ENCODE assay signal across 14 cellular contexts in the genomic region with DNA sequence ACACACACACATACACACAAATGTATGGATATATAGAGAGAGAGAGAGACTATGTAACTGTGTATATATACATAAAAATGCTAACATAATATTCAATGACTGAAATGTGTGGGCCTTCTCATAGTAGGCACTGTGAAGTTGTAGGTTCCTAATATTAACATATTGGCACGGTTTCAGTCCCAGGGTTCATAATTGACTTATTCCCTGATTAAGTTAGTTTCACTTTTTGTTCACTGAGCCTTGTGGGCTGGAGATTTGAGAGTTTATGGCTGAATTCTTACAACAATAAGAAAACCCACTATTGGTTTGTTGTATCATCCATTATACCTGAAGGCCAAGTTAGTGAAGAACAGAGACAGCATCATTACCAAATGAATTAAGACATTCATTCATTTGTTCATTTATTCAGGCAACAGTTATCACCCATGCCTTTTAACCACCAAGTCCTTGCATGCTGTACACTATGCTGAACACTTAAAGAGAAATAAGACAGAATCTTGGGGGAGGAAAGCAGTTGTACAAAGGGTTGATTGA.
DNase-seq lines count a peak whose midpoint lies in the region; ATAC-seq, FAIRE-seq and TF ChIP-seq lines count a peak whose summit lies in the region.
"Had no signal": no experiment of that assay in that cellular context is flagged by ENCODE, and none has a peak within 500 bp of the region (broad histone marks: within the 10 kb centered on the region; RNA-seq: fewer than 3 reads in every experiment).

No MANE protein-coding gene starts in this region.

- H3K79me2 ChIP-seq in ACC112 (ENCODE audit: control insufficient read depth, insufficient read depth, low read length, unreplicated experiment): peaks cover 5% of the 10 kb centered on the region

- H3K27ac ChIP-seq in ACC112 (ENCODE audit: low read depth, low read length): no peak overlapping the region
- peak overlapping the region; percentile 18 for H3K27ac ChIP-seq in KOPT-K1 (ENCODE audit: low read depth, low read length, poor library complexity, severe bottlenecking)
- H3K27ac ChIP-seq in kidney (ENCODE audit: low read depth in 2 of 2, low read length in 2 of 2): peak overlapping the region in 1 of 2 donors; percentile 61
- no peak overlapping the region for H3K27ac ChIP-seq in testis
- H3K27ac ChIP-seq: C4-2B had no signal

- H3K4me3 ChIP-seq in ACC112 (ENCODE audit: low read depth, low read length) (peak overlapping the region; percentile 56), kidney (ENCODE audit: low read length in 2 of 2) (peak overlapping the region; percentile 14 to 31), testis (no peak overlapping the region)

- H3K9ac ChIP-seq in kidney (ENCODE audit: low read length in 2 of 2): no peak overlapping the region

- no peak for TF ChIP-seq CTCF in kidney (IDR thresholded peaks at IDR 0.05; ENCODE audit: borderline replicate concordance, extremely low read depth, insufficient read depth)
- no peak for TF ChIP-seq CTCF in testis (IDR thresholded peaks at IDR 0.05)

- no peak overlapping the region for H2AFZ ChIP-seq in ACC112 (ENCODE audit: low read length, unreplicated experiment)

- H3K27me3 ChIP-seq in ACC112 (ENCODE audit: insufficient read depth, low read length): no peaks in the 10 kb centered on the region
- H3K27me3 ChIP-seq in testis: no peaks in the 10 kb centered on the region

- H3K36me3 ChIP-seq in ACC112 (ENCODE audit: insufficient read depth, low read length) (no peaks in the 10 kb centered on the region), KOPT-K1 (ENCODE audit: insufficient read depth, low read length) (no peaks in the 10 kb centered on the region), kidney (ENCODE audit: control insufficient read depth in 1 of 2, insufficient read depth in 2 of 2, low read length in 2 of 2) (no peaks in the 10 kb centered on the region), testis (ENCODE audit: low read depth, missing control alignments) (no peaks in the 10 kb centered on the region)

- no peak for FAIRE-seq in kidney (lab: Jason Lieb, UNC)

- H3K9me3 ChIP-seq in KOPT-K1 (ENCODE audit: insufficient read depth, low read length, poor library complexity, severe bottlenecking) (no peaks in the 10 kb centered on the region), kidney (ENCODE audit: control insufficient read depth in 1 of 2, low read length in 2 of 2) (no peaks in the 10 kb centered on the region), testis (no peaks in the 10 kb centered on the region)

- H3K4me1 ChIP-seq in ACC112 (ENCODE audit: control insufficient read depth, insufficient read depth, low read length, unreplicated experiment) (peaks cover 23% of the 10 kb centered on the region), kidney (ENCODE audit: control insufficient read depth in 1 of 2, insufficient read depth in 1 of 2, low read depth in 1 of 2, low read length in 2 of 2) (peaks cover 24 to 50% of the 10 kb centered on the region in 2 donors), testis (peaks cover 39% of the 10 kb centered on the region)

- no peak for TF ChIP-seq POLR2A in testis (IDR thresholded peaks at IDR 0.05)

- intact Hi-C loops in kidney (cut with DNase I): no loop called here
- intact Hi-C loops in testis (cut with DNase I; ENCODE audit: low total_unique reads): no loop called here

- WGBS in testis, 2 donors: 73 to 82% methylated on average over 1 of the region's 1 CpG

- ATAC-seq in GM19035 (IDR thresholded peaks at IDR 0.05; ENCODE audit: unreplicated experiment): peak; percentile 23

- DNase-seq in kidney (no peak), testis (no peak), HUDEP-2 (lab: John Stamatoyannopoulos, UW; ENCODE audit: unreplicated experiment in 76 of 76) (no peak), NK-92 (lab: John Stamatoyannopoulos, UW; ENCODE audit: unreplicated experiment) (no peak)
- no peak for DNase-seq in activated naive CD4-positive, alpha-beta T cell (lab: John Stamatoyannopoulos, UW)
- DNase-seq: activated CD4-positive, alpha-beta T cell treated with anti-CD3 and anti-CD28 coated beads, Interleukin-2, amount 50 U/mL, for 1 hour; aorta; H7; NCI-H2107; posterior cingulate gyrus had no signal

Comparison
In these comparisons a context has a peak if more than half of its experiments do, and no peak if none do; other contexts are left out.
1. H3K4me3 ChIP-seq: peak in ACC112 (single experiment) and kidney (2 of 2); none in testis (0 of 2).